In genomic region chr3:15439476-15439875, GRCh38 we compare ENCODE assay signal across 19 cellular contexts. TPM values are rescaled to one million over a fixed set of nuclear protein-coding genes. Genes with fewer than 3 reads are reported as not detected.
A peak's percentile ranks its signal among the peaks of the same experiment; 100 is the strongest.
DNase-seq lines count a peak whose midpoint lies in the region; ATAC-seq and TF ChIP-seq lines count a peak whose summit lies in the region.
"Had no signal": no experiment of that assay in that cellular context is flagged by ENCODE, and none has a peak within 500 bp of the region (broad histone marks: within the 10 kb centered on the region; RNA-seq: fewer than 3 reads in every experiment).

No MANE protein-coding gene starts in this region.

- TF ChIP-seq POLR2A in spleen (IDR thresholded peaks at IDR 0.05): no peak

- H3K27ac Mint-ChIP-seq in CD14-positive monocyte: peak overlapping the region; percentile 96 to 99 (median 98)
- no peak overlapping the region for H3K27ac Mint-ChIP-seq in endodermal cell

- no peak overlapping the region for H2AFZ ChIP-seq in mesenchymal stem cell (ENCODE audit: low read depth, low read length)

- no peak overlapping the region for H3K14ac ChIP-seq in mesenchymal stem cell (ENCODE audit: low read length in 2 of 2)

- H3K9me3 Mint-ChIP-seq in CD14-positive monocyte (peaks cover 0 to 6% (median 0%) of the 10 kb centered on the region in 7 donors), endodermal cell (no peaks in the 10 kb centered on the region)
- H3K9me3 Mint-ChIP-seq: activated naive CD4-positive, alpha-beta T cell treated with anti-CD3 and anti-CD28 coated beads, Interleukin-2, amount 50 U/mL, for 72 hours; central memory CD8-positive, alpha-beta T cell had no signal

- peaks cover 94 to 98% of the 10 kb centered on the region in 2 donors for H3K36me3 Mint-ChIP-seq in CD14-positive monocyte
- H3K36me3 Mint-ChIP-seq in endodermal cell (ENCODE audit: low read depth): peaks cover 67% of the 10 kb centered on the region

- H3K27ac ChIP-seq in mesenchymal stem cell (ENCODE audit: low read length, poor library complexity, severe bottlenecking) (no peak overlapping the region), endodermal cell (ENCODE audit: low read depth, low read length) (no peak overlapping the region), spleen (peak overlapping the region in 4 of 8 donors; percentile 7 to 55 (median 34))
- H3K27ac ChIP-seq: right lobe of liver had no signal

- H3K9ac ChIP-seq in mesenchymal stem cell (ENCODE audit: low read length): peak overlapping the region; percentile 39
- H3K9ac ChIP-seq in endodermal cell (ENCODE audit: extremely low read depth, low read length, poor library complexity, severe bottlenecking): no peak overlapping the region

- H3K4me1 Mint-ChIP-seq in CD14-positive monocyte: peaks cover 59% of the 10 kb centered on the region
- H3K4me1 Mint-ChIP-seq in endodermal cell: no peaks in the 10 kb centered on the region

- no peak overlapping the region for H3K4ac ChIP-seq in mesenchymal stem cell (ENCODE audit: low read depth in 1 of 2, low read length in 2 of 2)

- H2AK5ac ChIP-seq in mesenchymal stem cell (ENCODE audit: low read length, severe bottlenecking): no peak overlapping the region

- H3K4me1 ChIP-seq in mesenchymal stem cell (ENCODE audit: control insufficient read depth, insufficient read depth, low read depth, low read length): no peaks in the 10 kb centered on the region
- H3K4me1 ChIP-seq in endodermal cell (ENCODE audit: control insufficient read depth, insufficient read depth, low read length): no peaks in the 10 kb centered on the region
- peaks cover 0 to 24% (median 8%) of the 10 kb centered on the region in 6 donors for H3K4me1 ChIP-seq in spleen

- no peak overlapping the region for H2BK5ac ChIP-seq in mesenchymal stem cell (ENCODE audit: low read depth, low read length, poor library complexity, severe bottlenecking)

- DNase-seq in CD14-positive monocyte (ENCODE audit: low spot score): peak; percentile 58
- peak; percentile 69 for DNase-seq in M059J (ENCODE audit: low read depth)
- peak; percentile 38 to 74 for DNase-seq in cardiac fibroblast (ENCODE audit: low read depth in 2 of 2)
- peak; percentile 35 for DNase-seq in mesenchymal stem cell
- DNase-seq in endodermal cell: no peak
- DNase-seq in NAMALWA (ENCODE audit: low spot score): no peak
- DNase-seq in spleen: no peak
- DNase-seq: activated CD4-positive, alpha-beta T cell treated with anti-CD3 and anti-CD28 coated beads, Interleukin-2, amount 50 U/mL, for 1 hour; glutamatergic neuron; H7; Karpas-422; NCI-H187 treated with DMSO at 0.1 percent for 48 hours; NCI-H510A treated with DMSO at 0.1 percent for 48 hours; PC-3; right lobe of liver; stimulated activated CD4-positive, alpha-beta T cell treated with anti-CD3 and anti-CD28 coated beads, Interleukin-1b, Interleukin-23, amount 100 ng/mL, for 48 hours had no signal

- H3K9me3 ChIP-seq in mesenchymal stem cell (ENCODE audit: control insufficient read depth, low read length) (no peaks in the 10 kb centered on the region), endodermal cell (ENCODE audit: control insufficient read depth, low read length) (no peaks in the 10 kb centered on the region), spleen (no peaks in the 10 kb centered on the region)
- H3K9me3 ChIP-seq: right lobe of liver had no signal

- peaks cover 0 to 1% (median 1%) of the 10 kb centered on the region in 3 donors for H3K27me3 Mint-ChIP-seq in CD14-positive monocyte (ENCODE audit: low read depth in 3 of 3)
- no peaks in the 10 kb centered on the region for H3K27me3 Mint-ChIP-seq in endodermal cell (ENCODE audit: insufficient read depth)
- H3K27me3 Mint-ChIP-seq: central memory CD8-positive, alpha-beta T cell had no signal

- no peak overlapping the region for H3K4me2 ChIP-seq in mesenchymal stem cell (ENCODE audit: low read length, poor library complexity, severe bottlenecking)

- intact Hi-C loops in CD14-positive monocyte (cut with micrococcal nuclease) (no loop called here), spleen (cut with DNase I; ENCODE audit: low total_unique reads) (no loop called here)

- H2BK12ac ChIP-seq in mesenchymal stem cell (ENCODE audit: low read length in 2 of 2): no peak overlapping the region

- no peak overlapping the region for H3K18ac ChIP-seq in mesenchymal stem cell (ENCODE audit: low read depth in 1 of 2, low read length in 2 of 2)

- no peak overlapping the region for H3K23ac ChIP-seq in mesenchymal stem cell (ENCODE audit: low read length in 2 of 2)

- H3K4me3 Mint-ChIP-seq in CD14-positive monocyte (no peak overlapping the region), endodermal cell (no peak overlapping the region)
- H3K4me3 Mint-ChIP-seq: central memory CD8-positive, alpha-beta T cell had no signal

- H4K8ac ChIP-seq in mesenchymal stem cell (ENCODE audit: low read length): no peak overlapping the region

- H3K27me3 ChIP-seq in mesenchymal stem cell (ENCODE audit: control insufficient read depth in 1 of 2, insufficient read depth in 1 of 2, low read length in 2 of 2) (no peaks in the 10 kb centered on the region), endodermal cell (ENCODE audit: control insufficient read depth, insufficient read depth, low read length, poor library complexity, severe bottlenecking) (no peaks in the 10 kb centered on the region), spleen (replicated peaks in 1 of 7) (no peaks in the 10 kb centered on the region)
- H3K27me3 ChIP-seq: right lobe of liver had no signal

- H3K36me3 ChIP-seq in mesenchymal stem cell (ENCODE audit: control insufficient read depth in 1 of 2, insufficient read depth in 2 of 2, low read depth in 1 of 2, low read length in 2 of 2): peaks cover 32 to 93% of the 10 kb centered on the region in 2 experiments
- peaks cover 85% of the 10 kb centered on the region for H3K36me3 ChIP-seq in endodermal cell (ENCODE audit: control insufficient read depth, insufficient read depth, low read length)
- peaks cover 21 to 100% (median 77%) of the 10 kb centered on the region in 6 donors for H3K36me3 ChIP-seq in spleen

- no peak overlapping the region for H4K91ac ChIP-seq in mesenchymal stem cell (ENCODE audit: low read length)

- no peak for ATAC-seq in GM21390 (IDR thresholded peaks at IDR 0.05; ENCODE audit: unreplicated experiment)
- ATAC-seq: PC-3, right lobe of liver had no signal

- H3K4me3 ChIP-seq in cardiac fibroblast (replicated peaks in 1 of 2; ENCODE audit: low read depth in 2 of 2, low read length in 2 of 2): no peak overlapping the region
- no peak overlapping the region for H3K4me3 ChIP-seq in mesenchymal stem cell (ENCODE audit: insufficient read depth in 1 of 2, low read depth in 1 of 2, low read length in 2 of 2)
- H3K4me3 ChIP-seq in endodermal cell (ENCODE audit: low read length): no peak overlapping the region
- no peak overlapping the region for H3K4me3 ChIP-seq in spleen
- H3K4me3 ChIP-seq: right lobe of liver had no signal

- TF ChIP-seq CTCF in CD14-positive monocyte (IDR thresholded peaks at IDR 0.05) (no peak), cardiac fibroblast (IDR thresholded peaks at IDR 0.05; ENCODE audit: low read depth, low read length) (no peak), endodermal cell (conservative IDR thresholded peaks at IDR 0.05) (no peak), spleen (IDR thresholded peaks at IDR 0.05 in 8 of 11, conservative IDR thresholded peaks at IDR 0.05 in 3 of 11) (no peak)

- peaks cover 21% of the 10 kb centered on the region for H3K79me1 ChIP-seq in mesenchymal stem cell (replicated peaks; ENCODE audit: low read length, poor library complexity, severe bottlenecking)

- H2BK120ac ChIP-seq in mesenchymal stem cell (ENCODE audit: low read depth, low read length): no peak overlapping the region

- H2BK15ac ChIP-seq in mesenchymal stem cell (ENCODE audit: low read depth, poor library complexity, severe bottlenecking): no peak overlapping the region

RNA-seq across cellular contexts. Expression of gene EAF1, which starts 12.1 kb away (rescaled TPM):
- polyA plus RNA-seq in CD14-positive monocyte: 1 to 10 TPM; 9.0 to 9.1 TPM
- total RNA-seq in M059J (2014; rRNA removed; shearing (Covaris generic)): 19.3 and 32.8 TPM in 2 replicates
- 11.7 TPM for polyA plus RNA-seq in mesenchymal stem cell (2013, experiment 1 of 2)
- 11.0 TPM for polyA plus RNA-seq in mesenchymal stem cell (2013, experiment 2 of 2)
- total RNA-seq in endodermal cell: 10 to 100 TPM; 29.1 to 33.1 TPM
- 33.3 TPM for polyA plus RNA-seq in endodermal cell (2013, experiment 1 of 2)
- polyA plus RNA-seq in endodermal cell (2013, experiment 2 of 2): 26.4 TPM
- total RNA-seq in spleen: 10 to 100 TPM; 21.7 to 40.8 (median 28.4) TPM
- 1 to 10 TPM; 3.0 to 7.0 (median 4.0) TPM for polyA plus RNA-seq in spleen

RNA-seq across cellular contexts. Expression of gene METTL6, which starts 12.1 kb away (rescaled TPM):
- polyA plus RNA-seq in CD14-positive monocyte (10 to 100 TPM in 1 of 2 donors, 1 to 10 TPM in 1; 9.1 to 15.1 TPM), spleen (10 to 100 TPM in 2 of 3 donors, 1 to 10 TPM in 1; 6.4 to 11.4 (median 10.2) TPM)
- total RNA-seq in M059J (2014; rRNA removed; shearing (Covaris generic)): 11.4 and 21.6 TPM in 2 replicates
- polyA plus RNA-seq in mesenchymal stem cell (2013, experiment 1 of 2): 19.3 TPM
- 18.8 TPM for polyA plus RNA-seq in mesenchymal stem cell (2013, experiment 2 of 2)
- total RNA-seq in endodermal cell (10 to 100 TPM; 22.3 to 24.8 TPM), spleen (10 to 100 TPM; 13.4 to 18.8 (median 15.9) TPM)
- polyA plus RNA-seq in endodermal cell (2013, experiment 1 of 2): 24.6 TPM
- polyA plus RNA-seq in endodermal cell (2013, experiment 2 of 2): 20.7 TPM

Comparison
In these comparisons a context has a peak if more than half of its experiments do, and no peak if none do; other contexts are left out.
1. DNase-seq: peak in CD14-positive monocyte (single experiment), M059J (single experiment), cardiac fibroblast (2 of 2) and mesenchymal stem cell (single experiment); none in endodermal cell (single experiment), NAMALWA (single experiment) and spleen (single experiment).